8 cellular contexts compared by ENCODE assay signal in the genomic region with DNA sequence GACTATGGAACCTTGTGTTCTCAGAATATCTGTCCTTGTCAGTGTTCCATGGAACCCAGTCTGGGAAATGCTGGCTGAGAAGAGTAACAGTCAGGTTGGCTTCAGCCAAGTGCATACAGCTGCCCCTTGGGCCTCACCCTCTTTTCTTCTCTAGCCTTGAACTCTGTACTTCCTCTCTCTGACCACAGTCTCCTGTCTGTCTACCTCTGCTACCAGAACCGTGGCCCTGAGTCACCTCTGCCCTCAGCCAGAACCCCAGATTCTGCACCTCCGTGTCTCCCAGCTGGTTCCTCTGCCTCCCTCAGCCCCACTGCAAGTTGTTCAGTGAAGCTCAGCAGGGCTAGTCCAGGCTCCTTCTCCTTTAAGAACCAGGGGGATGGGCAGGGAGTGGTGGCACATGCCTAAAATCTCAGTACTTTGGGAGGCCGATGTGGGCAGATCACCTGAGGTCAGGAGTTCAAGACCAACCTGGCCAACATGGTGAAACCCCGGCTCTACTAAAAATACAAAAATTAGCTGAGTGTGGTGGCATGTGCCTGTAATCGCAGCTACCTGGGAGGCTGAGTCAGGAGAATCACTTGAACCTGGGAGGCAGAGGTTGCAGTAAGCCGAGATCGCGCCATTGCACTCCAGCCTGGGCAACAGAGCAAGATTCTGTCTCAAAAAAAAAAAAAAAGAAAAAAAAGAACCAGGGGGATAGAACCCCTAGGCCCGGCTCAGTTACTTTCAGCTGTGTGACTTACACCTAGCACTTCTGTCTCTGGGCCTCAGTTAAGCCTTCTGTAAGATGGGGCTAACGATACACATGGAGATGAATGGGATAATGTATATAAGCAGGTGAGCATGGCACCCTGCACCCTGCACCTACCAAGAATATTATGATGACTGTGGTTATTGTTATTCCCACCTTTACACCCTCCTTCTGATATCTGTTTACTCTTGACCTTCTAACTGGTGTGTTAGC. TPM values are rescaled to one million over a fixed set of nuclear protein-coding genes. Genes with fewer than 3 reads are reported as not detected.
DNase-seq lines count a peak whose midpoint lies in the region; ATAC-seq and TF ChIP-seq lines count a peak whose summit lies in the region.

No MANE protein-coding gene starts in this region.

- no peaks in the 10 kb centered on the region for H3K9me3 Mint-ChIP-seq in central memory CD8-positive, alpha-beta T cell

- no TSS peak for BruUV-seq in PC-9 (replicated peaks; lab: Mats Ljungman, UMichigan)

- peak overlapping the region; percentile 35 for H3K4me2 ChIP-seq in PC-9
- no peak overlapping the region for H3K4me2 ChIP-seq in Karpas-422 (ENCODE audit: low read depth, low read length, poor library complexity, severe bottlenecking)

- no peak overlapping the region for H3K4me3 Mint-ChIP-seq in central memory CD8-positive, alpha-beta T cell

- H3K27ac Mint-ChIP-seq in central memory CD8-positive, alpha-beta T cell (ENCODE audit: low read depth), result peak overlapping the region; percentile 76

- peak overlapping the region; percentile 36 for H3K27ac ChIP-seq in PC-9
- no peak overlapping the region for H3K27ac ChIP-seq in Karpas-422 (ENCODE audit: low read length)

- POLR2A ChIA-PET in PC-9 (lab: Charles Lee; ENCODE audit: unreplicated experiment), result interaction anchor here (0.5 to 0.9 kb wide), 3 partner anchors 57 to 83 kb away, joined by 3 to 8 read pairs (median 4); a partner anchor contains a TSS

- no peaks in the 10 kb centered on the region for H3K9me2 ChIP-seq in PC-9 (ENCODE audit: insufficient read depth)
- H3K9me2 ChIP-seq in Karpas-422 (replicated peaks; ENCODE audit: insufficient read depth, low read length), result no peaks in the 10 kb centered on the region

- H3K27me3 Mint-ChIP-seq in central memory CD8-positive, alpha-beta T cell, result no peaks in the 10 kb centered on the region

- H3K4me3 ChIP-seq in PC-9, result no peak overlapping the region
- H3K4me3 ChIP-seq in Karpas-422 (ENCODE audit: low read length), result no peak overlapping the region

- no peaks in the 10 kb centered on the region for H3K27me3 ChIP-seq in PC-9 (ENCODE audit: insufficient read depth, low read depth)
- H3K27me3 ChIP-seq in Karpas-422 (ENCODE audit: low read length), result no peaks in the 10 kb centered on the region

- intact Hi-C loops in PC-9 (cut with micrococcal nuclease; ENCODE audit: unreplicated experiment), result loop anchor here (2.0 to 10.0 kb wide), 3 partner anchors 19 to 139 kb away; no protein-coding TSS in a partner anchor

- H3K79me2 ChIP-seq in PC-9 (ENCODE audit: low read depth) (no peaks in the 10 kb centered on the region), Karpas-422 (ENCODE audit: low read length) (no peaks in the 10 kb centered on the region)

- ATAC-seq in GM18873 (IDR thresholded peaks at IDR 0.05; ENCODE audit: low FRiP score, unreplicated experiment), result peak; percentile 71
- ATAC-seq in HG02759 (IDR thresholded peaks at IDR 0.05; ENCODE audit: unreplicated experiment), result peak; percentile 66
- peak; percentile 50 for ATAC-seq in central memory CD8-positive, alpha-beta T cell (replicated peaks; ENCODE audit: extremely low read depth, poor library complexity, severe bottlenecking)
- no peak for ATAC-seq in HG03469 (IDR thresholded peaks at IDR 0.05; ENCODE audit: unreplicated experiment)
- ATAC-seq in omental fat pad (ENCODE audit: low FRiP score), result no peak

- H3K9ac ChIP-seq in Karpas-422 (ENCODE audit: low read length), result no peak overlapping the region

- H3K36me3 Mint-ChIP-seq in central memory CD8-positive, alpha-beta T cell (ENCODE audit: insufficient read depth), result peaks cover 8% of the 10 kb centered on the region

- H3K4me1 Mint-ChIP-seq in central memory CD8-positive, alpha-beta T cell, result peaks cover 42% of the 10 kb centered on the region

- H3F3A ChIP-seq in PC-9 (ENCODE audit: insufficient read depth, low read depth), result peaks cover 53% of the 10 kb centered on the region

- TF ChIP-seq CTCF in PC-9 (conservative IDR thresholded peaks at IDR 0.05) (no peak), omental fat pad (IDR thresholded peaks at IDR 0.05) (no peak)

- H2AFZ ChIP-seq in PC-9 (no peak overlapping the region), Karpas-422 (ENCODE audit: low read length) (no peak overlapping the region)

- H4K20me1 ChIP-seq in PC-9 (ENCODE audit: insufficient read depth) (no peaks in the 10 kb centered on the region), Karpas-422 (ENCODE audit: insufficient read depth, low read depth, low read length) (no peaks in the 10 kb centered on the region)

- H3K9me3 ChIP-seq in PC-9 (ENCODE audit: insufficient read depth, low read depth) (no peaks in the 10 kb centered on the region), Karpas-422 (ENCODE audit: low read length) (no peaks in the 10 kb centered on the region)

- DNase-seq in PC-9 (no peak), Karpas-422 (no peak), inferior parietal cortex (ENCODE audit: extremely low spot score) (no peak), omental fat pad (ENCODE audit: low spot score) (no peak)
- peak in 1 of 2 donors; percentile 28 for DNase-seq in central memory CD8-positive, alpha-beta T cell (ENCODE audit: low spot score in 2 of 2)

- H3K4me1 ChIP-seq in PC-9 (replicated peaks; ENCODE audit: insufficient read depth), result peaks cover 45% of the 10 kb centered on the region
- peaks cover 35% of the 10 kb centered on the region for H3K4me1 ChIP-seq in Karpas-422 (ENCODE audit: low read length)

- CTCF ChIA-PET in PC-9 (lab: Charles Lee), result interaction anchor here (0.7 to 1.0 kb wide), 2 partner anchors 19 to 32 kb away, joined by 4 to 29 read pairs; no protein-coding TSS in a partner anchor

- H3K36me3 ChIP-seq in PC-9 (ENCODE audit: low read depth), result 0 out of 2 replicates have a peak, but pooled peaks cover 7% of the 10 kb centered on the region
- H3K36me3 ChIP-seq in Karpas-422 (ENCODE audit: insufficient read depth, low read length), result no peaks in the 10 kb centered on the region

RNA-seq across cellular contexts. Expression of a gene that starts 24.3 kb away (rescaled TPM):
- total RNA-seq in PC-9 (2021) (27.3 and 34.0 TPM in 2 replicates), omental fat pad (10 to 100 TPM; 15.1 to 28.7 (median 20.6) TPM)
- total RNA-seq in Karpas-422 (2014; rRNA removed; shearing (Covaris generic); ENCODE audit: low replicate concordance), result 17.6 and 20.8 TPM in 2 replicates

RNA-seq across cellular contexts. Expression of a gene that starts 59.2 kb away (rescaled TPM):
- total RNA-seq in PC-9 (2021) (2.6 and 2.7 TPM in 2 replicates), omental fat pad (10 to 100 TPM in 1 of 4 donors, 1 to 10 TPM in 3; 6.1 to 23.8 (median 7.6) TPM)
- 0.04 TPM in 1 of 2 replicates, not detected in the other for total RNA-seq in Karpas-422 (2014; rRNA removed; shearing (Covaris generic); ENCODE audit: low replicate concordance)

Comparison
In these comparisons a context has a peak if more than half of its experiments do, and no peak if none do; other contexts are left out.
1. ATAC-seq: peak in GM18873 (single experiment), HG02759 (single experiment) and central memory CD8-positive, alpha-beta T cell (single experiment); none in HG03469 (single experiment) and omental fat pad (single experiment).